38 cellular contexts compared by ENCODE assay signal in the genomic region with DNA sequence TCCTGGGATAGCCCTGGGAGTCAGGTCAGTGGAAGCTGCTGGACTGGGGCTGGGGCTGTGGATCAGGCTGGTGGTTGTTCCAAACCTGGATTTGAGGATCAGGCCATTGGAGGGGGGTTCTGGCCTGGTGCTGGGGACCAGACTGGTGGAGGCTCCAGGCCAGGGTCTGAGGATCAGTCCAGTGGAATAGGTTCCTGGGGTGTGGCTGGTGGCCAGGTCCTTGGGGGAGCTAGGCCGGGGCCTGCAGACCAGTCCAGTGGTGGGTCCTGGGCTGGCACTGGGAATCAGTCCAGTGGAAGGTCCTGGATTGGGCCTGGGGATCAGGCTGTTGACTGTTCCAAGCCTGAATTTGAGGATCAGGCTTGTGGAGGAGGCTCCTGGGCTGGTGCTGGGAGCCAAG.
"Had no signal": no experiment of that assay in that cellular context is flagged by ENCODE, and none has a peak within 500 bp of the region (broad histone marks: within the 10 kb centered on the region; RNA-seq: fewer than 3 reads in every experiment).

No MANE protein-coding gene starts in this region.

- H3K27me3 ChIP-seq: adrenal gland, ascending aorta, body of pancreas, brain microvascular endothelial cell, cardiac muscle cell had no signal

- H3K36me3 Mint-ChIP-seq: activated naive CD4-positive, alpha-beta T cell treated with anti-CD3 and anti-CD28 coated beads, Interleukin-2, amount 10 ng/mL, durations not matched to agents 7 days and 5 days; activated naive CD4-positive, alpha-beta T cell treated with anti-CD3 and anti-CD28 coated beads, Interleukin-2, amount 50 U/mL, for 24 hours; activated naive CD8-positive, alpha-beta T cell; activated naive CD8-positive, alpha-beta T cell treated with anti-CD3 and anti-CD28 coated beads, Interleukin-2, amount 10 ng/mL, durations not matched to agents 7 days and 5 days had no signal

- H3K27ac ChIP-seq: ascending aorta, body of pancreas, brain microvascular endothelial cell, breast epithelium, cardiac muscle cell had no signal

- H3K27ac Mint-ChIP-seq: activated naive CD4-positive, alpha-beta T cell treated with anti-CD3 and anti-CD28 coated beads for 36 hours; activated naive CD4-positive, alpha-beta T cell treated with anti-CD3 and anti-CD28 coated beads, Interleukin-2, amount 10 ng/mL, durations not matched to agents 7 days and 5 days; activated naive CD4-positive, alpha-beta T cell treated with anti-CD3 and anti-CD28 coated beads, Interleukin-2, amount 50 U/mL, for 24 hours; activated naive CD8-positive, alpha-beta T cell; activated naive CD8-positive, alpha-beta T cell treated with anti-CD3 and anti-CD28 coated beads for 36 hours; activated naive CD8-positive, alpha-beta T cell treated with anti-CD3 and anti-CD28 coated beads, Interleukin-2, amount 10 ng/mL, durations not matched to agents 7 days and 5 days; activated naive CD8-positive, alpha-beta T cell treated with anti-CD3 and anti-CD28 coated beads, Interleukin-2, amount 50 U/mL, for 24 hours; activated T-cell treated with anti-CD3 and anti-CD28 coated beads, Interleukin-2, amount 50 U/mL, for 24 hours; activated T-cell treated with anti-CD3 and anti-CD28 coated beads, Interleukin-2, amount 50 U/mL, for 72 hours; activated T-helper 1 cell treated with anti-CD3 and anti-CD28 coated beads, Interleukin-12 subunit alpha, Interleukin-12 subunit beta, Interleukin-2, Interleukin-4 antibody, amounts not matched to agents 30 ng/mL and 10 ng/mL and 1 ng/mL, durations not matched to agents 14 hours and 24 hours and 36 hours; activated T-helper 17 cell treated with anti-CD3 and anti-CD28 coated beads, Interleukin-2, amount 50 U/mL, for 72 hours; activated T-helper 2 cell treated with anti-CD3 and anti-CD28 coated beads, Interferon-gamma antibody, Interleukin-2, Interleukin-4, amounts not matched to agents 10 μg/mL and 5 μg/mL and 100 μg/mL, durations not matched to agents 14 hours and 24 hours and 36 hours had no signal

- H3K4me3 Mint-ChIP-seq: activated naive CD4-positive, alpha-beta T cell treated with anti-CD3 and anti-CD28 coated beads for 36 hours; activated naive CD4-positive, alpha-beta T cell treated with anti-CD3 and anti-CD28 coated beads, Interleukin-2, amount 10 ng/mL, durations not matched to agents 7 days and 5 days; activated naive CD4-positive, alpha-beta T cell treated with anti-CD3 and anti-CD28 coated beads, Interleukin-2, amount 50 U/mL, for 24 hours; activated naive CD8-positive, alpha-beta T cell; activated naive CD8-positive, alpha-beta T cell treated with anti-CD3 and anti-CD28 coated beads for 36 hours; activated naive CD8-positive, alpha-beta T cell treated with anti-CD3 and anti-CD28 coated beads, Interleukin-2, amount 10 ng/mL, durations not matched to agents 7 days and 5 days; activated naive CD8-positive, alpha-beta T cell treated with anti-CD3 and anti-CD28 coated beads, Interleukin-2, amount 50 U/mL, for 24 hours; activated T-cell treated with anti-CD3 and anti-CD28 coated beads, Interleukin-2, amount 50 U/mL, for 24 hours; activated T-cell treated with anti-CD3 and anti-CD28 coated beads, Interleukin-2, amount 50 U/mL, for 4 hours; activated T-cell treated with anti-CD3 and anti-CD28 coated beads, Interleukin-2, amount 50 U/mL, for 72 hours; activated T-helper 1 cell treated with anti-CD3 and anti-CD28 coated beads, Interleukin-12 subunit alpha, Interleukin-12 subunit beta, Interleukin-2, Interleukin-4 antibody, amounts not matched to agents 30 ng/mL and 10 ng/mL and 1 ng/mL, durations not matched to agents 14 hours and 24 hours and 36 hours; activated T-helper 17 cell treated with anti-CD3 and anti-CD28 coated beads, Interleukin-2, amount 50 U/mL, for 72 hours; brain; central memory CD8-positive, alpha-beta T cell had no signal

- H3K4me1 ChIP-seq: ascending aorta, body of pancreas, breast epithelium had no signal

- H3K9me3 ChIP-seq: adrenal gland, ascending aorta, body of pancreas, breast epithelium had no signal

- ATAC-seq: activated naive CD4-positive, alpha-beta T cell treated with anti-CD3 and anti-CD28 coated beads, Interleukin-2, amount 50 U/mL, for 72 hours; activated naive CD8-positive, alpha-beta T cell treated with anti-CD3 and anti-CD28 coated beads, Interleukin-2, amount 50 U/mL, for 24 hours; activated T-cell treated with anti-CD3 and anti-CD28 coated beads, Interleukin-2, amount 50 U/mL, for 4 hours; activated T-cell treated with anti-CD3 and anti-CD28 coated beads, Interleukin-2, amount 50 U/mL, for 72 hours; activated T-helper 17 cell treated with anti-CD3 and anti-CD28 coated beads, Interleukin-2, amount 50 U/mL, for 72 hours; body of pancreas had no signal

- H3K4me1 Mint-ChIP-seq: activated naive CD4-positive, alpha-beta T cell treated with anti-CD3 and anti-CD28 coated beads, Interleukin-2, amount 10 ng/mL, durations not matched to agents 7 days and 5 days; activated naive CD4-positive, alpha-beta T cell treated with anti-CD3 and anti-CD28 coated beads, Interleukin-2, amount 50 U/mL, for 24 hours; activated naive CD8-positive, alpha-beta T cell treated with anti-CD3 and anti-CD28 coated beads, Interleukin-2, amount 10 ng/mL, durations not matched to agents 7 days and 5 days; activated naive CD8-positive, alpha-beta T cell treated with anti-CD3 and anti-CD28 coated beads, Interleukin-2, amount 50 U/mL, for 24 hours; activated T-helper 17 cell treated with anti-CD3 and anti-CD28 coated beads, Interleukin-2, amount 50 U/mL, for 72 hours; central memory CD8-positive, alpha-beta T cell had no signal

- H3K9me3 Mint-ChIP-seq: activated naive CD4-positive, alpha-beta T cell treated with anti-CD3 and anti-CD28 coated beads for 36 hours; activated naive CD4-positive, alpha-beta T cell treated with anti-CD3 and anti-CD28 coated beads, Interleukin-2, amount 10 ng/mL, durations not matched to agents 7 days and 5 days; activated naive CD4-positive, alpha-beta T cell treated with anti-CD3 and anti-CD28 coated beads, Interleukin-2, amount 50 U/mL, for 24 hours; activated naive CD4-positive, alpha-beta T cell treated with anti-CD3 and anti-CD28 coated beads, Interleukin-2, amount 50 U/mL, for 72 hours; activated naive CD8-positive, alpha-beta T cell treated with anti-CD3 and anti-CD28 coated beads for 36 hours; activated naive CD8-positive, alpha-beta T cell treated with anti-CD3 and anti-CD28 coated beads, Interleukin-2, amount 10 ng/mL, durations not matched to agents 7 days and 5 days; activated naive CD8-positive, alpha-beta T cell treated with anti-CD3 and anti-CD28 coated beads, Interleukin-2, amount 50 U/mL, for 24 hours; activated T-cell treated with anti-CD3 and anti-CD28 coated beads, Interleukin-2, amount 50 U/mL, for 24 hours; activated T-cell treated with anti-CD3 and anti-CD28 coated beads, Interleukin-2, amount 50 U/mL, for 4 hours; activated T-cell treated with anti-CD3 and anti-CD28 coated beads, Interleukin-2, amount 50 U/mL, for 72 hours; activated T-helper 1 cell treated with anti-CD3 and anti-CD28 coated beads, Interleukin-12 subunit alpha, Interleukin-12 subunit beta, Interleukin-2, Interleukin-4 antibody, amounts not matched to agents 30 ng/mL and 10 ng/mL and 1 ng/mL, durations not matched to agents 14 hours and 24 hours and 36 hours; activated T-helper 17 cell treated with anti-CD3 and anti-CD28 coated beads, Interleukin-2, amount 50 U/mL, for 72 hours; activated T-helper 2 cell treated with anti-CD3 and anti-CD28 coated beads, Interferon-gamma antibody, Interleukin-2, Interleukin-4, amounts not matched to agents 10 μg/mL and 5 μg/mL and 100 μg/mL, durations not matched to agents 14 hours and 24 hours and 36 hours; central memory CD8-positive, alpha-beta T cell had no signal

- H3K27me3 Mint-ChIP-seq: activated naive CD4-positive, alpha-beta T cell treated with anti-CD3 and anti-CD28 coated beads, Interleukin-2, amount 10 ng/mL, durations not matched to agents 7 days and 5 days; activated naive CD4-positive, alpha-beta T cell treated with anti-CD3 and anti-CD28 coated beads, Interleukin-2, amount 50 U/mL, for 24 hours; activated naive CD8-positive, alpha-beta T cell; activated naive CD8-positive, alpha-beta T cell treated with anti-CD3 and anti-CD28 coated beads for 36 hours; activated naive CD8-positive, alpha-beta T cell treated with anti-CD3 and anti-CD28 coated beads, Interleukin-2, amount 10 ng/mL, durations not matched to agents 7 days and 5 days; activated naive CD8-positive, alpha-beta T cell treated with anti-CD3 and anti-CD28 coated beads, Interleukin-2, amount 50 U/mL, for 24 hours; activated T-cell treated with anti-CD3 and anti-CD28 coated beads, Interleukin-2, amount 50 U/mL, for 24 hours; activated T-helper 17 cell treated with anti-CD3 and anti-CD28 coated beads, Interleukin-2, amount 50 U/mL, for 72 hours; central memory CD8-positive, alpha-beta T cell had no signal

- H3K4me3 ChIP-seq: adrenal gland, ascending aorta, body of pancreas, breast epithelium, cardiac muscle cell had no signal

- DNase-seq: activated effector memory CD4-positive, alpha-beta T cell treated with anti-CD3 and anti-CD28 coated beads, Interleukin-2, amount 50 U/mL, for 16 hours; activated effector memory CD4-positive, alpha-beta T cell treated with Interleukin-2 at 50 U/mL for 16 hours; activated gamma-delta T cell; activated gamma-delta T cell treated with Interleukin-2 at 50 U/mL for 16 hours; activated naive CD4-positive, alpha-beta T cell; activated naive CD4-positive, alpha-beta T cell treated with anti-CD3 and anti-CD28 coated beads for 36 hours; activated naive CD4-positive, alpha-beta T cell treated with anti-CD3 and anti-CD28 coated beads, Interleukin-2, amount 10 ng/mL, durations not matched to agents 7 days and 5 days; activated naive CD4-positive, alpha-beta T cell treated with anti-CD3 and anti-CD28 coated beads, Interleukin-2, amount 50 U/mL, for 16 hours; activated naive CD4-positive, alpha-beta T cell treated with Interleukin-2 at 50 U/mL for 16 hours; activated naive CD8-positive, alpha-beta T cell treated with anti-CD3 and anti-CD28 coated beads for 36 hours; activated naive CD8-positive, alpha-beta T cell treated with anti-CD3 and anti-CD28 coated beads, Interleukin-2, amount 10 ng/mL, durations not matched to agents 7 days and 5 days; activated naive CD8-positive, alpha-beta T cell treated with anti-CD3 and anti-CD28 coated beads, Interleukin-2, amount 50 U/mL, for 24 hours; activated T-cell treated with anti-CD3 and anti-CD28 coated beads, Interleukin-2, amount 50 U/mL, for 1 hour; activated T-cell treated with anti-CD3 and anti-CD28 coated beads, Interleukin-2, amount 50 U/mL, for 24 hours; activated T-cell treated with anti-CD3 and anti-CD28 coated beads, Interleukin-2, amount 50 U/mL, for 4 hours; activated T-cell treated with anti-CD3 and anti-CD28 coated beads, Interleukin-2, amount 50 U/mL, for 48 hours; activated T-cell treated with anti-CD3 and anti-CD28 coated beads, Interleukin-2, amount 50 U/mL, for 72 hours; adrenal gland; amniotic stem cell; amygdala; anterior cingulate cortex; aorta; body of pancreas; brain microvascular endothelial cell; caudate nucleus; central memory CD4-positive, alpha-beta T cell; cerebellar nuclear complex had no signal

- H3K36me3 ChIP-seq: adrenal gland, ascending aorta, brain microvascular endothelial cell, breast epithelium, cardiac muscle cell had no signal
